21 cellular contexts compared by ENCODE assay signal in the genomic region with DNA sequence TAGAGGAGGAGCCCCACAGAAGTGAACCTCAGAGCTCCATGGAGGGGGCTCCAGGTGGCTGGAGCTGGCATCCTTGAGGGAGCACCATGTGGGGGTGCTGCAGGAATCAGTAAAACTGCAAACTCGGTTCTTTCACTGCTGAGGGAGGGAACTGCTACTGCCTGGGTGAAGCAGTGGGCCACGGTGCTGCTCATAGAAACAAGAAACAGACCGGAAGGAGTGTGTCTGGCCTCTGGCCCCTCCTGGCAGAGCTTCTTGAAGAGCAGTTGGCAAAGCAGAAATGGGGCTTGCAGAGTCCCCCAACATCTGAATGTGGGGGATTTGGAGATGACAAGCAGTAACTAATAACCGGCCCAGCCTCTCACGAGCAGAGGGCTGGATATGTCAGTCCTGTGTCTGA. TPM values are rescaled to one million over a fixed set of nuclear protein-coding genes. Genes with fewer than 3 reads are reported as not detected.
"Had no signal": no experiment of that assay in that cellular context is flagged by ENCODE, and none has a peak within 500 bp of the region (broad histone marks: within the 10 kb centered on the region; RNA-seq: fewer than 3 reads in every experiment).

No MANE protein-coding gene starts in this region.

- H3K27ac Mint-ChIP-seq: activated naive CD4-positive, alpha-beta T cell treated with anti-CD3 and anti-CD28 coated beads, Interleukin-2, amount 10 ng/mL, durations not matched to agents 7 days and 5 days; activated naive CD8-positive, alpha-beta T cell treated with anti-CD3 and anti-CD28 coated beads, Interleukin-2, amount 10 ng/mL, durations not matched to agents 7 days and 5 days; activated T-helper 1 cell treated with anti-CD3 and anti-CD28 coated beads, Interleukin-12 subunit alpha, Interleukin-12 subunit beta, Interleukin-2, Interleukin-4 antibody, amounts not matched to agents 30 ng/mL and 10 ng/mL and 1 ng/mL, durations not matched to agents 14 hours and 24 hours and 36 hours; nephron; type B pancreatic cell had no signal

- H3K27me3 ChIP-seq: uterus had no signal

- H3K4me1 ChIP-seq: lower lobe of right lung, uterus had no signal

- ATAC-seq: esophagus mucosa, left colon had no signal

- H3K9me3 Mint-ChIP-seq: activated naive CD4-positive, alpha-beta T cell treated with anti-CD3 and anti-CD28 coated beads, Interleukin-2, amount 10 ng/mL, durations not matched to agents 7 days and 5 days; activated naive CD8-positive, alpha-beta T cell treated with anti-CD3 and anti-CD28 coated beads, Interleukin-2, amount 10 ng/mL, durations not matched to agents 7 days and 5 days; activated T-helper 1 cell treated with anti-CD3 and anti-CD28 coated beads, Interleukin-12 subunit alpha, Interleukin-12 subunit beta, Interleukin-2, Interleukin-4 antibody, amounts not matched to agents 30 ng/mL and 10 ng/mL and 1 ng/mL, durations not matched to agents 14 hours and 24 hours and 36 hours; nephron; type B pancreatic cell had no signal

- DNase-seq: activated CD4-positive, alpha-beta T cell treated with anti-CD3 and anti-CD28 coated beads for 48 hours; activated CD4-positive, alpha-beta T cell treated with anti-CD3 and anti-CD28 coated beads, Interleukin-2, amount 50 U/mL, for 48 hours; activated CD8-positive, alpha-beta memory T cell treated with anti-CD3 and anti-CD28 coated beads for 24 hours; activated effector memory CD4-positive, alpha-beta T cell treated with anti-CD3 and anti-CD28 coated beads, Interleukin-2, amount 50 U/mL, for 16 hours; activated naive CD4-positive, alpha-beta T cell treated with anti-CD3 and anti-CD28 coated beads, Interleukin-2, amount 10 ng/mL, durations not matched to agents 7 days and 5 days; activated naive CD8-positive, alpha-beta T cell treated with anti-CD3 and anti-CD28 coated beads, Interleukin-2, amount 10 ng/mL, durations not matched to agents 7 days and 5 days; central memory CD4-positive, alpha-beta T cell; foreskin fibroblast; left colon; lower lobe of right lung; mesenchymal stem cell; stimulated activated CD4-positive, alpha-beta T cell treated with anti-CD3 and anti-CD28 coated beads, Interleukin-2, amount 100 ng/mL, for 48 hours; stimulated activated naive CD4-positive, alpha-beta T cell treated with Interleukin-2 at 50 U/mL for 16 hours; uterus had no signal

- H3K36me3 Mint-ChIP-seq: activated naive CD4-positive, alpha-beta T cell treated with anti-CD3 and anti-CD28 coated beads, Interleukin-2, amount 10 ng/mL, durations not matched to agents 7 days and 5 days; activated naive CD8-positive, alpha-beta T cell treated with anti-CD3 and anti-CD28 coated beads, Interleukin-2, amount 10 ng/mL, durations not matched to agents 7 days and 5 days; type B pancreatic cell had no signal

- H3K27ac ChIP-seq: lower lobe of right lung, SK-N-MC, uterus had no signal

- H3K27me3 Mint-ChIP-seq: type B pancreatic cell had no signal

- H3K36me3 ChIP-seq: lower lobe of right lung, uterus had no signal

- H3K4me3 Mint-ChIP-seq: activated naive CD4-positive, alpha-beta T cell treated with anti-CD3 and anti-CD28 coated beads, Interleukin-2, amount 10 ng/mL, durations not matched to agents 7 days and 5 days; activated naive CD8-positive, alpha-beta T cell treated with anti-CD3 and anti-CD28 coated beads, Interleukin-2, amount 10 ng/mL, durations not matched to agents 7 days and 5 days; activated T-helper 1 cell treated with anti-CD3 and anti-CD28 coated beads, Interleukin-12 subunit alpha, Interleukin-12 subunit beta, Interleukin-2, Interleukin-4 antibody, amounts not matched to agents 30 ng/mL and 10 ng/mL and 1 ng/mL, durations not matched to agents 14 hours and 24 hours and 36 hours; nephron; type B pancreatic cell had no signal

- H3K9me3 ChIP-seq: lower lobe of right lung, uterus had no signal

- H3K4me3 ChIP-seq: lower lobe of right lung, SK-N-MC, uterus had no signal

- H3K4me1 Mint-ChIP-seq: activated naive CD4-positive, alpha-beta T cell treated with anti-CD3 and anti-CD28 coated beads, Interleukin-2, amount 10 ng/mL, durations not matched to agents 7 days and 5 days; activated naive CD8-positive, alpha-beta T cell treated with anti-CD3 and anti-CD28 coated beads, Interleukin-2, amount 10 ng/mL, durations not matched to agents 7 days and 5 days; nephron had no signal

RNA-seq across cellular contexts. Expression of gene TACC2, which starts 23.8 kb away (rescaled TPM):
- total RNA-seq: activated naive CD8-positive, alpha-beta T cell treated with anti-CD3 and anti-CD28 coated beads, Interleukin-2, amount 10 ng/mL, durations not matched to agents 7 days and 5 days; activated T-helper 1 cell treated with anti-CD3 and anti-CD28 coated beads, Interleukin-12 subunit alpha, Interleukin-12 subunit beta, Interleukin-2, Interleukin-4 antibody, amounts not matched to agents 30 ng/mL and 10 ng/mL and 1 ng/mL, durations not matched to agents 14 hours and 24 hours and 36 hours; mononuclear cell; T-helper 1 cell treated with Interleukin-12 subunit alpha and Interleukin-12 subunit beta and Interleukin-4 antibody, amounts not matched to agents 30 ng/mL and 1 ng/mL, for 36 hours had no signal
